ENCODE assay signal across 11 cellular contexts in the genomic region with DNA sequence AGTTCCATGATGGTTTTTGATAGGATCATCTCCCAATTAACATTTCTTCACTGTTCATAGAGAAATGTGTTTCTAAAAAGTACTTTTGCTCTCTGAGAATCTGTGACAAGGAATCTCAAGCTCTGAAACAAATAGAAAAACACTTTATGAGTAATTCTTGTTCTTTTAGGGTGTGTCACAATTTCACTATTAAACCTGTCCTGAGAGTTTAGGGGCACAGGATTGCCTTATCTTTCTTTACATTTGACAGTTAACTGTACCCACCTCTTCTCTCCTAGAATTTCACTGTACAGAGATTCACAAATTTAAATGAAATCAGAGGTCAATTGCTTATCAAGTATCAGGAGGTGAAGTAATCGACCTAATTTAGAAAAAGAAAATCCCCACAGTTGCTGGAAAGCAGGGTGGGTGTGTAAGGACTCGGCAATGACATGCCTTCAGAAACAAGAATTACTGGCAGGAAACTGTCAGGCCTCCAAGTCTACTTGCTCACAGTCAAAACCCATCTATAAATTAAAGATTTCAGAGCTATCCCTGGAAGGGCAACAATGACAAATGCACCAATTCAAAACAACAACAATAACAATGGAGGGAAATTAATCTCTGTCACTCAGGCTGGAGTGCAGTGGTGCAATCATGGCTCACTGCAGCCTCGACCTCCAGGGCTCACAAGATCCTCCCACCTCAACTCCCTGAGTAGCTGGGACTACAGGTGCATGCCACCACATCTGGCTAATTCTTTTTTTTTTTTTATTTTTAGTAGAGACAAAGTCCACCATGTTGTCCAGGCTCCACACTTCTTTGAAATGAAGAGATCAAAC.
DNase-seq lines count a peak whose midpoint lies in the region; ATAC-seq and TF ChIP-seq lines count a peak whose summit lies in the region.
"Had no signal": no experiment of that assay in that cellular context is flagged by ENCODE, and none has a peak within 500 bp of the region (broad histone marks: within the 10 kb centered on the region; RNA-seq: fewer than 3 reads in every experiment).

No MANE protein-coding gene starts in this region.

- peak; percentile 57 for ATAC-seq in GM18499 (IDR thresholded peaks at IDR 0.05; ENCODE audit: insufficient read depth, unreplicated experiment)
- ATAC-seq in GM18873 (IDR thresholded peaks at IDR 0.05; ENCODE audit: low FRiP score, unreplicated experiment): peak; percentile 68
- peak; percentile 56 for ATAC-seq in HG02678 (IDR thresholded peaks at IDR 0.05; ENCODE audit: unreplicated experiment)
- peak; percentile 87 for ATAC-seq in activated T-cell treated with anti-CD3 and anti-CD28 coated beads, Interleukin-2, amount 50 U/mL, for 72 hours (replicated peaks in 1 of 2)
- no peak for ATAC-seq in left lobe of liver

- no peak for TF ChIP-seq CTCF in osteocyte (IDR thresholded peaks at IDR 0.05)

- POLR2A ChIA-PET in CD8-positive, alpha-beta memory T cell (lab: Charles Lee): no interaction called here

- no peak overlapping the region for H3K27ac ChIP-seq in CD8-positive, alpha-beta memory T cell (ENCODE audit: low read depth, low read length)

- H3K4me1 ChIP-seq in CD8-positive, alpha-beta memory T cell (ENCODE audit: insufficient read depth, low read length): no peaks in the 10 kb centered on the region

- CTCF ChIA-PET in CD8-positive, alpha-beta memory T cell (lab: Charles Lee): no interaction called here

- peak overlapping the region; percentile 46 to 82 for H3K4me3 Mint-ChIP-seq in activated T-cell treated with anti-CD3 and anti-CD28 coated beads, Interleukin-2, amount 50 U/mL, for 72 hours
- H3K4me3 Mint-ChIP-seq in CD8-positive, alpha-beta memory T cell: no peak overlapping the region
- no peak overlapping the region for H3K4me3 Mint-ChIP-seq in osteocyte (ENCODE audit: unreplicated experiment)
- H3K4me3 Mint-ChIP-seq: CD14-positive monocyte had no signal

- no peaks in the 10 kb centered on the region for H3K36me3 ChIP-seq in CD8-positive, alpha-beta memory T cell (ENCODE audit: insufficient read depth, low read length)

- H3K9me3 ChIP-seq in CD8-positive, alpha-beta memory T cell (ENCODE audit: low read length): no peaks in the 10 kb centered on the region

- peaks cover 0 to 4% of the 10 kb centered on the region in 2 donors for H3K36me3 Mint-ChIP-seq in activated T-cell treated with anti-CD3 and anti-CD28 coated beads, Interleukin-2, amount 50 U/mL, for 72 hours (ENCODE audit: insufficient read depth in 2 of 2)
- H3K36me3 Mint-ChIP-seq in CD8-positive, alpha-beta memory T cell: peaks cover 7 to 24% (median 10%) of the 10 kb centered on the region in 3 donors
- no peaks in the 10 kb centered on the region for H3K36me3 Mint-ChIP-seq in osteocyte (ENCODE audit: unreplicated experiment)
- H3K36me3 Mint-ChIP-seq: CD14-positive monocyte had no signal

- H3K27me3 Mint-ChIP-seq in activated T-cell treated with anti-CD3 and anti-CD28 coated beads, Interleukin-2, amount 50 U/mL, for 72 hours (ENCODE audit: low read depth): no peaks in the 10 kb centered on the region
- H3K27me3 Mint-ChIP-seq in CD8-positive, alpha-beta memory T cell: no peaks in the 10 kb centered on the region
- H3K27me3 Mint-ChIP-seq in osteocyte (ENCODE audit: unreplicated experiment): no peaks in the 10 kb centered on the region

- H3K9me3 Mint-ChIP-seq in activated T-cell treated with anti-CD3 and anti-CD28 coated beads, Interleukin-2, amount 50 U/mL, for 72 hours: no peaks in the 10 kb centered on the region
- no peaks in the 10 kb centered on the region for H3K9me3 Mint-ChIP-seq in CD8-positive, alpha-beta memory T cell
- no peaks in the 10 kb centered on the region for H3K9me3 Mint-ChIP-seq in osteocyte (ENCODE audit: unreplicated experiment)

- H3K4me3 ChIP-seq in CD8-positive, alpha-beta memory T cell (ENCODE audit: low read length): no peak overlapping the region

- no peaks in the 10 kb centered on the region for H3K27me3 ChIP-seq in CD8-positive, alpha-beta memory T cell (ENCODE audit: insufficient read depth, low read length, poor library complexity, severe bottlenecking)

- H3K4me1 Mint-ChIP-seq in activated T-cell treated with anti-CD3 and anti-CD28 coated beads, Interleukin-2, amount 50 U/mL, for 72 hours (ENCODE audit: low read depth): peaks cover 20% of the 10 kb centered on the region
- H3K4me1 Mint-ChIP-seq in CD8-positive, alpha-beta memory T cell: no peaks in the 10 kb centered on the region
- no peaks in the 10 kb centered on the region for H3K4me1 Mint-ChIP-seq in osteocyte (ENCODE audit: unreplicated experiment)
- H3K4me1 Mint-ChIP-seq: CD14-positive monocyte had no signal

- H3K27ac Mint-ChIP-seq in activated T-cell treated with anti-CD3 and anti-CD28 coated beads, Interleukin-2, amount 50 U/mL, for 72 hours: peak overlapping the region; percentile 97
- no peak overlapping the region for H3K27ac Mint-ChIP-seq in CD8-positive, alpha-beta memory T cell
- no peak overlapping the region for H3K27ac Mint-ChIP-seq in osteocyte (ENCODE audit: unreplicated experiment)

- peak; percentile 5 to 24 for DNase-seq in activated T-cell treated with anti-CD3 and anti-CD28 coated beads, Interleukin-2, amount 50 U/mL, for 72 hours
- DNase-seq in CD8-positive, alpha-beta memory T cell: no peak
- no peak for DNase-seq in HUDEP-2 (lab: John Stamatoyannopoulos, UW; ENCODE audit: unreplicated experiment in 76 of 76)
- DNase-seq in left lobe of liver (ENCODE audit: low spot score): no peak
- DNase-seq in osteocyte (ENCODE audit: extremely low spot score, unreplicated experiment): no peak
- DNase-seq: NCI-H1092 treated with DMSO at 0.1 percent for 48 hours, NCI-H524 had no signal

Comparison
In these comparisons a context has a peak if more than half of its experiments do, and no peak if none do; other contexts are left out.
1. DNase-seq: peak in activated T-cell treated with anti-CD3 and anti-CD28 coated beads, Interleukin-2, amount 50 U/mL, for 72 hours (2 of 2); none in CD8-positive, alpha-beta memory T cell (0 of 5), HUDEP-2 (0 of 76), left lobe of liver (single experiment) and osteocyte (single experiment).
2. H3K4me3 Mint-ChIP-seq: peak in activated T-cell treated with anti-CD3 and anti-CD28 coated beads, Interleukin-2, amount 50 U/mL, for 72 hours (2 of 2); none in CD8-positive, alpha-beta memory T cell (0 of 7) and osteocyte (single experiment).